Comparison of ENCODE assay signal across 1 cellular context in the genomic region with DNA sequence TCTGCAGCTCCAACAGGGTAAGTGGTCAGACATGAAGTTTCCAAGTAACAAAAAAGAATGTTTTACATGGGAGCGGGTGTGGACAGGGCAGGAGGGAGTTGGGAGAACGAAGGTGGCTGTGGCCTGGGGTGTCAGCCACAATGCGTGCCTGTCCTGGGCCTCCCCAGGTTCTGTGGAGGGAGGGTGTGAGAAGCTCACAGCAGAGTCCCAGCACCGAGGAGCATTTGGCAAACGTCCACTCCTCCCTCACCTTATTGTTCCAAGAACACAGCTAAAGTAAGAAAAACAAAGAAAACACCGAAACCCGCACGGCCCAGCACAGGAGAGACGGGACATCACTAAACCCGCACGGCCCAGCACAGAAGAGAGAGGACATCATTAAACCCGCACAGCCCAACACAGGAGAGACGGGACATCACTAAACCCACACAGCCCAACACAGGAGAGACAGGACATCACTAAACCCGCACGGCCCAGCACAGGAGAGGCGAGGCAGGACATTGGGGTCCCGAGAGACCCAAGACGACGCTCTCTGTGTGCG.
TF ChIP-seq lines count a peak whose summit lies in the region.

No MANE protein-coding gene starts in this region.

TF ChIP-seq in WTC11, 78 proteins besides CTCF, POLR2A, EP300 and RAD21 (continued from another document):
- TF ChIP-seq, protein P1, sequence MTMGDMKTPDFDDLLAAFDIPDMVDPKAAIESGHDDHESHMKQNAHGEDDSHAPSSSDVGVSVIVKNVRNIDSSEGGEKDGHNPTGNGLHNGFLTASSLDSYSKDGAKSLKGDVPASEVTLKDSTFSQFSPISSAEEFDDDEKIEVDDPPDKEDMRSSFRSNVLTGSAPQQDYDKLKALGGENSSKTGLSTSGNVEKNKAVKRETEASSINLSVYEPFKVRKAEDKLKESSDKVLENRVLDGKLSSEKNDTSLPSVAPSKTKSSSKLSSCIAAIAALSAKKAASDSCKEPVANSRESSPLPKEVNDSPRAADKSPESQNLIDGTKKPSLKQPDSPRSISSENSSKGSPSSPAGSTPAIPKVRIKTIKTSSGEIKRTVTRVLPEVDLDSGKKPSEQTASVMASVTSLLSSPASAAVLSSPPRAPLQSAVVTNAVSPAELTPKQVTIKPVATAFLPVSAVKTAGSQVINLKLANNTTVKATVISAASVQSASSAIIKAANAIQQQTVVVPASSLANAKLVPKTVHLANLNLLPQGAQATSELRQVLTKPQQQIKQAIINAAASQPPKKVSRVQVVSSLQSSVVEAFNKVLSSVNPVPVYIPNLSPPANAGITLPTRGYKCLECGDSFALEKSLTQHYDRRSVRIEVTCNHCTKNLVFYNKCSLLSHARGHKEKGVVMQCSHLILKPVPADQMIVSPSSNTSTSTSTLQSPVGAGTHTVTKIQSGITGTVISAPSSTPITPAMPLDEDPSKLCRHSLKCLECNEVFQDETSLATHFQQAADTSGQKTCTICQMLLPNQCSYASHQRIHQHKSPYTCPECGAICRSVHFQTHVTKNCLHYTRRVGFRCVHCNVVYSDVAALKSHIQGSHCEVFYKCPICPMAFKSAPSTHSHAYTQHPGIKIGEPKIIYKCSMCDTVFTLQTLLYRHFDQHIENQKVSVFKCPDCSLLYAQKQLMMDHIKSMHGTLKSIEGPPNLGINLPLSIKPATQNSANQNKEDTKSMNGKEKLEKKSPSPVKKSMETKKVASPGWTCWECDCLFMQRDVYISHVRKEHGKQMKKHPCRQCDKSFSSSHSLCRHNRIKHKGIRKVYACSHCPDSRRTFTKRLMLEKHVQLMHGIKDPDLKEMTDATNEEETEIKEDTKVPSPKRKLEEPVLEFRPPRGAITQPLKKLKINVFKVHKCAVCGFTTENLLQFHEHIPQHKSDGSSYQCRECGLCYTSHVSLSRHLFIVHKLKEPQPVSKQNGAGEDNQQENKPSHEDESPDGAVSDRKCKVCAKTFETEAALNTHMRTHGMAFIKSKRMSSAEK (CRISPR knock-in tag; IDR thresholded peaks at IDR 0.05; ENCODE audit: borderline replicate concordance), result no peak
- TF ChIP-seq, protein P2, sequence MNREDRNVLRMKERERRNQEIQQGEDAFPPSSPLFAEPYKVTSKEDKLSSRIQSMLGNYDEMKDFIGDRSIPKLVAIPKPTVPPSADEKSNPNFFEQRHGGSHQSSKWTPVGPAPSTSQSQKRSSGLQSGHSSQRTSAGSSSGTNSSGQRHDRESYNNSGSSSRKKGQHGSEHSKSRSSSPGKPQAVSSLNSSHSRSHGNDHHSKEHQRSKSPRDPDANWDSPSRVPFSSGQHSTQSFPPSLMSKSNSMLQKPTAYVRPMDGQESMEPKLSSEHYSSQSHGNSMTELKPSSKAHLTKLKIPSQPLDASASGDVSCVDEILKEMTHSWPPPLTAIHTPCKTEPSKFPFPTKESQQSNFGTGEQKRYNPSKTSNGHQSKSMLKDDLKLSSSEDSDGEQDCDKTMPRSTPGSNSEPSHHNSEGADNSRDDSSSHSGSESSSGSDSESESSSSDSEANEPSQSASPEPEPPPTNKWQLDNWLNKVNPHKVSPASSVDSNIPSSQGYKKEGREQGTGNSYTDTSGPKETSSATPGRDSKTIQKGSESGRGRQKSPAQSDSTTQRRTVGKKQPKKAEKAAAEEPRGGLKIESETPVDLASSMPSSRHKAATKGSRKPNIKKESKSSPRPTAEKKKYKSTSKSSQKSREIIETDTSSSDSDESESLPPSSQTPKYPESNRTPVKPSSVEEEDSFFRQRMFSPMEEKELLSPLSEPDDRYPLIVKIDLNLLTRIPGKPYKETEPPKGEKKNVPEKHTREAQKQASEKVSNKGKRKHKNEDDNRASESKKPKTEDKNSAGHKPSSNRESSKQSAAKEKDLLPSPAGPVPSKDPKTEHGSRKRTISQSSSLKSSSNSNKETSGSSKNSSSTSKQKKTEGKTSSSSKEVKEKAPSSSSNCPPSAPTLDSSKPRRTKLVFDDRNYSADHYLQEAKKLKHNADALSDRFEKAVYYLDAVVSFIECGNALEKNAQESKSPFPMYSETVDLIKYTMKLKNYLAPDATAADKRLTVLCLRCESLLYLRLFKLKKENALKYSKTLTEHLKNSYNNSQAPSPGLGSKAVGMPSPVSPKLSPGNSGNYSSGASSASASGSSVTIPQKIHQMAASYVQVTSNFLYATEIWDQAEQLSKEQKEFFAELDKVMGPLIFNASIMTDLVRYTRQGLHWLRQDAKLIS (CRISPR knock-in tag; IDR thresholded peaks at IDR 0.05; ENCODE audit: borderline replicate concordance), result no peak
- TF ChIP-seq USF1 (CRISPR knock-in tag; IDR thresholded peaks at IDR 0.05) (no peak), FOXK1 (CRISPR knock-in tag; IDR thresholded peaks at IDR 0.05) (no peak), TCF7 (CRISPR knock-in tag; IDR thresholded peaks at IDR 0.05; ENCODE audit: low read depth) (no peak), ESRRA (CRISPR knock-in tag; IDR thresholded peaks at IDR 0.05; ENCODE audit: borderline replicate concordance) (no peak), SMAD3 (CRISPR knock-in tag; IDR thresholded peaks at IDR 0.05; ENCODE audit: borderline replicate concordance) (no peak), ZBTB21 (CRISPR knock-in tag; IDR thresholded peaks at IDR 0.05; ENCODE audit: borderline replicate concordance) (no peak), FOXP1 (CRISPR knock-in tag; IDR thresholded peaks at IDR 0.05; ENCODE audit: borderline replicate concordance) (no peak)
- TF ChIP-seq, protein P3, sequence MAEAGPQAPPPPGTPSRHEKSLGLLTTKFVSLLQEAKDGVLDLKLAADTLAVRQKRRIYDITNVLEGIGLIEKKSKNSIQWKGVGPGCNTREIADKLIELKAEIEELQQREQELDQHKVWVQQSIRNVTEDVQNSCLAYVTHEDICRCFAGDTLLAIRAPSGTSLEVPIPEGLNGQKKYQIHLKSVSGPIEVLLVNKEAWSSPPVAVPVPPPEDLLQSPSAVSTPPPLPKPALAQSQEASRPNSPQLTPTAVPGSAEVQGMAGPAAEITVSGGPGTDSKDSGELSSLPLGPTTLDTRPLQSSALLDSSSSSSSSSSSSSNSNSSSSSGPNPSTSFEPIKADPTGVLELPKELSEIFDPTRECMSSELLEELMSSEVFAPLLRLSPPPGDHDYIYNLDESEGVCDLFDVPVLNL (CRISPR knock-in tag; IDR thresholded peaks at IDR 0.05; ENCODE audit: borderline replicate concordance, low read depth), result no peak
TF ChIP-seq in WTC11: peak in this region for 0.
